Comparison of ENCODE assay signal across 11 cellular contexts in the genomic region with DNA sequence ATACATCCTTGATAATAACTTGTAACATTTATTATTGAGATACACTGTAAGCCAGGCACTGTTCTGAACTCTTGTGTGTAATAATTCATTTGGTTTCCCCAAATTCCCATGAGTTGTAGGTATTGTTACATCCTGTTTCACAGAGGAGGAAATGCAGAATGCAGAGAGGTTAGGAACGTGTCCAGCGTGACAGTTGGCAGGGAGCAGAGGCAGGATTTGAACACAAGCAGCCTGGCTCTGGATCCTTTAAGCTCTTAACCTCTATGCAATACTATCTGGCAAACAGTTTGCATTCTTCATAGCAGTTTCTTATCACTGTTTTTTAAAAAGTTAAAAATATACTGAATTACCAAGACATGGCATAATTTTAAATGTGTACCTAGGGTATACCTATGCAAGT. TPM values are rescaled to one million over a fixed set of nuclear protein-coding genes. Genes with fewer than 3 reads are reported as not detected.
A peak's percentile ranks its signal among the peaks of the same experiment; 100 is the strongest.
DNase-seq lines count a peak whose midpoint lies in the region; ATAC-seq lines count a peak whose summit lies in the region.
"Had no signal": no experiment of that assay in that cellular context is flagged by ENCODE, and none has a peak within 500 bp of the region (broad histone marks: within the 10 kb centered on the region; RNA-seq: fewer than 3 reads in every experiment).

No MANE protein-coding gene starts in this region.

- H3K4me3 Mint-ChIP-seq in naive thymus-derived CD4-positive, alpha-beta T cell, result no peak overlapping the region

- no peak overlapping the region for H3K9ac ChIP-seq in BLaER1

- no peaks in the 10 kb centered on the region for H3K27me3 Mint-ChIP-seq in naive thymus-derived CD4-positive, alpha-beta T cell

- H3K27me3 ChIP-seq in BLaER1 (no peaks in the 10 kb centered on the region), esophagus (ENCODE audit: control insufficient read depth in 1 of 2, insufficient read depth in 2 of 2, low read length in 2 of 2) (no peaks in the 10 kb centered on the region)
- no peaks in the 10 kb centered on the region for H3K27me3 ChIP-seq in naive thymus-derived CD4-positive, alpha-beta T cell (ENCODE audit: control insufficient read depth in 2 of 2, insufficient read depth in 2 of 2, low read length in 2 of 2)

- H3K27ac Mint-ChIP-seq in naive thymus-derived CD4-positive, alpha-beta T cell, result peak overlapping the region in 3 of 9 donors; percentile 28 to 63 (median 40)

- peaks cover 0 to 2% (median 0%) of the 10 kb centered on the region in 11 donors for H3K9me3 Mint-ChIP-seq in naive thymus-derived CD4-positive, alpha-beta T cell

- CTCF ChIA-PET in naive thymus-derived CD4-positive, alpha-beta T cell (lab: Charles Lee), result no interaction called here

- intact Hi-C loops in naive thymus-derived CD4-positive, alpha-beta T cell (cut with micrococcal nuclease), result loop anchor here in 1 of 2 donors (2.0 kb wide), 1 partner anchor 18 kb away; no protein-coding TSS in a partner anchor

- H3K4me3 ChIP-seq in BLaER1, result no peak overlapping the region
- no peak overlapping the region for H3K4me3 ChIP-seq in esophagus (ENCODE audit: low read depth in 1 of 2, low read length in 2 of 2)
- no peak overlapping the region for H3K4me3 ChIP-seq in naive thymus-derived CD4-positive, alpha-beta T cell (ENCODE audit: low read length)

- 16 to 25% methylated on average over 2 of the region's 2 CpGs for WGBS in esophagus, 2 donors

- peaks cover 24% of the 10 kb centered on the region; the same call in 1 of the 2 replicates for H4K20me1 ChIP-seq in BLaER1

- H3K4me1 Mint-ChIP-seq in naive thymus-derived CD4-positive, alpha-beta T cell, result peaks cover 19 to 54% (median 44%) of the 10 kb centered on the region in 7 donors

- H3K36me3 ChIP-seq in BLaER1 (0 out of 2 replicates have a peak, but pooled peaks cover 7% of the 10 kb centered on the region), esophagus (ENCODE audit: control insufficient read depth in 2 of 2, insufficient read depth in 2 of 2, low read length in 1 of 2) (no peaks in the 10 kb centered on the region)
- H3K36me3 ChIP-seq in naive thymus-derived CD4-positive, alpha-beta T cell (ENCODE audit: control insufficient read depth in 2 of 3, insufficient read depth in 3 of 3, low read length in 3 of 3), result no peaks in the 10 kb centered on the region

- peaks cover 6% of the 10 kb centered on the region for H3K9me3 ChIP-seq in BLaER1
- no peaks in the 10 kb centered on the region for H3K9me3 ChIP-seq in esophagus (ENCODE audit: control insufficient read depth in 2 of 2, insufficient read depth in 1 of 2, low read depth in 1 of 2, low read length in 1 of 2)
- no peaks in the 10 kb centered on the region for H3K9me3 ChIP-seq in naive thymus-derived CD4-positive, alpha-beta T cell (ENCODE audit: control insufficient read depth in 2 of 3, low read length in 3 of 3)

- DNase-seq in RPMI7951 (ENCODE audit: low read depth) (peak; percentile 52), NCI-H1436 treated with DMSO at 0.1 percent for 48 hours (lab: John Stamatoyannopoulos, UW) (no peak), NCI-H748 treated with DMSO at 0.1 percent for 48 hours (lab: John Stamatoyannopoulos, UW) (no peak)
- no peak for DNase-seq in naive thymus-derived CD4-positive, alpha-beta T cell
- DNase-seq in stimulated activated CD4-positive, alpha-beta T cell treated with anti-CD3 and anti-CD28 coated beads, Interleukin-4, amount 100 ng/mL, for 24 hours, result no peak
- DNase-seq: activated CD4-positive, alpha-beta T cell treated with anti-CD3 and anti-CD28 coated beads for 1 hour; OCI-M1 had no signal

- H3K27ac ChIP-seq in BLaER1, result no peak overlapping the region
- peak overlapping the region; percentile 12 to 49 for H3K27ac ChIP-seq in esophagus (ENCODE audit: low read depth in 2 of 2, low read length in 1 of 2)
- H3K27ac ChIP-seq in naive thymus-derived CD4-positive, alpha-beta T cell (ENCODE audit: low read depth, low read length), result no peak overlapping the region
- H3K27ac ChIP-seq: C4-2B had no signal

- H3K36me3 Mint-ChIP-seq in naive thymus-derived CD4-positive, alpha-beta T cell, result peaks cover 0 to 16% (median 9%) of the 10 kb centered on the region in 5 donors

- peaks cover 20% of the 10 kb centered on the region for H3K4me1 ChIP-seq in BLaER1
- no peaks in the 10 kb centered on the region for H3K4me1 ChIP-seq in esophagus (ENCODE audit: control insufficient read depth in 2 of 2, insufficient read depth in 2 of 2, low read length in 1 of 2)
- peaks cover 0 to 22% of the 10 kb centered on the region in 2 donors for H3K4me1 ChIP-seq in naive thymus-derived CD4-positive, alpha-beta T cell (ENCODE audit: control insufficient read depth in 2 of 2, insufficient read depth in 2 of 2, low read length in 2 of 2)

- POLR2A ChIA-PET in naive thymus-derived CD4-positive, alpha-beta T cell (lab: Charles Lee), result no interaction called here

- peak overlapping the region; percentile 27; the same call in 1 of the 2 replicates for H3K4me2 ChIP-seq in BLaER1

- peak; percentile 2 for ATAC-seq in naive thymus-derived CD4-positive, alpha-beta T cell
- no peak for ATAC-seq in HG02852 (IDR thresholded peaks at IDR 0.05; ENCODE audit: unreplicated experiment)

RNA-seq across cellular contexts. Expression of a gene that starts 30.5 kb away (rescaled TPM):
- 40.5 and 47.8 TPM in 2 replicates for total RNA-seq in RPMI7951 (2014; rRNA removed; shearing (Covaris generic))
- polyA plus RNA-seq in esophagus, result 1 to 10 TPM; 1.3 to 1.6 TPM
- total RNA-seq in naive thymus-derived CD4-positive, alpha-beta T cell, result 10 to 100 TPM in 3 of 5 experiments, 1 to 10 TPM in 2; 7.8 to 15.9 (median 10.9) TPM
- polyA plus RNA-seq in naive thymus-derived CD4-positive, alpha-beta T cell, result under 1 TPM; 0.72 to 0.76 TPM

Comparison
In these comparisons a context has a peak if more than half of its experiments do, and no peak if none do; other contexts are left out.
1. H3K27ac ChIP-seq: peak in esophagus (2 of 2); none in BLaER1 (single experiment) and naive thymus-derived CD4-positive, alpha-beta T cell (single experiment).